Comparison of ENCODE assay signal across 1 cellular context in the genomic region with DNA sequence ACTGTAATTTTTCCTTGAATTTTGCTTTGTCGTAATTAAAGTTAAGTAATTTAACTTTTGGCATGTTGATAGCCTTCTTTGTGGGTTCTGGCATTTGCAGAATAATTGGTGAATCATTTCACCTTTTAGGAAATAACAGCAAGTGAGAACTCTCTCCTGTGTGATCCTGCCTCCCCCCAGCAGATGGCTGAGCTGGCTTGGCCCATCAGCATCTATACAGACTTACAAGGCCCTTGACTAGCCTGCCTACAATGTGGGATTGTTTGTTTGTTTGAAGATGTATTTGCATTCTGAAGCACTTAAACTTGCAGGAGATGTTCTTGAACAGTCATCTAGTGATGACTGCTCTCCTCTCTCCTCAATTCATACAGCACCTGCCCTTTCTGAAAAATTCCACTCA.
TF ChIP-seq lines count a peak whose summit lies in the region.

No MANE protein-coding gene starts in this region.

TF ChIP-seq in GM12878, 131 proteins besides CTCF, POLR2A, EP300 and RAD21:
- TF ChIP-seq ESRRA (IDR thresholded peaks at IDR 0.05; ENCODE audit: low read length), result no peak
- TF ChIP-seq KDM1A (IDR thresholded peaks at IDR 0.05; ENCODE audit: borderline replicate concordance), result no peak
- TF ChIP-seq MEF2B (IDR thresholded peaks at IDR 0.05; ENCODE audit: partially characterized antibody, poor library complexity, severe bottlenecking), result no peak
- TF ChIP-seq SP1 (IDR thresholded peaks at IDR 0.05; ENCODE audit: low read depth, low read length), result no peak
- TF ChIP-seq, protein P1, sequence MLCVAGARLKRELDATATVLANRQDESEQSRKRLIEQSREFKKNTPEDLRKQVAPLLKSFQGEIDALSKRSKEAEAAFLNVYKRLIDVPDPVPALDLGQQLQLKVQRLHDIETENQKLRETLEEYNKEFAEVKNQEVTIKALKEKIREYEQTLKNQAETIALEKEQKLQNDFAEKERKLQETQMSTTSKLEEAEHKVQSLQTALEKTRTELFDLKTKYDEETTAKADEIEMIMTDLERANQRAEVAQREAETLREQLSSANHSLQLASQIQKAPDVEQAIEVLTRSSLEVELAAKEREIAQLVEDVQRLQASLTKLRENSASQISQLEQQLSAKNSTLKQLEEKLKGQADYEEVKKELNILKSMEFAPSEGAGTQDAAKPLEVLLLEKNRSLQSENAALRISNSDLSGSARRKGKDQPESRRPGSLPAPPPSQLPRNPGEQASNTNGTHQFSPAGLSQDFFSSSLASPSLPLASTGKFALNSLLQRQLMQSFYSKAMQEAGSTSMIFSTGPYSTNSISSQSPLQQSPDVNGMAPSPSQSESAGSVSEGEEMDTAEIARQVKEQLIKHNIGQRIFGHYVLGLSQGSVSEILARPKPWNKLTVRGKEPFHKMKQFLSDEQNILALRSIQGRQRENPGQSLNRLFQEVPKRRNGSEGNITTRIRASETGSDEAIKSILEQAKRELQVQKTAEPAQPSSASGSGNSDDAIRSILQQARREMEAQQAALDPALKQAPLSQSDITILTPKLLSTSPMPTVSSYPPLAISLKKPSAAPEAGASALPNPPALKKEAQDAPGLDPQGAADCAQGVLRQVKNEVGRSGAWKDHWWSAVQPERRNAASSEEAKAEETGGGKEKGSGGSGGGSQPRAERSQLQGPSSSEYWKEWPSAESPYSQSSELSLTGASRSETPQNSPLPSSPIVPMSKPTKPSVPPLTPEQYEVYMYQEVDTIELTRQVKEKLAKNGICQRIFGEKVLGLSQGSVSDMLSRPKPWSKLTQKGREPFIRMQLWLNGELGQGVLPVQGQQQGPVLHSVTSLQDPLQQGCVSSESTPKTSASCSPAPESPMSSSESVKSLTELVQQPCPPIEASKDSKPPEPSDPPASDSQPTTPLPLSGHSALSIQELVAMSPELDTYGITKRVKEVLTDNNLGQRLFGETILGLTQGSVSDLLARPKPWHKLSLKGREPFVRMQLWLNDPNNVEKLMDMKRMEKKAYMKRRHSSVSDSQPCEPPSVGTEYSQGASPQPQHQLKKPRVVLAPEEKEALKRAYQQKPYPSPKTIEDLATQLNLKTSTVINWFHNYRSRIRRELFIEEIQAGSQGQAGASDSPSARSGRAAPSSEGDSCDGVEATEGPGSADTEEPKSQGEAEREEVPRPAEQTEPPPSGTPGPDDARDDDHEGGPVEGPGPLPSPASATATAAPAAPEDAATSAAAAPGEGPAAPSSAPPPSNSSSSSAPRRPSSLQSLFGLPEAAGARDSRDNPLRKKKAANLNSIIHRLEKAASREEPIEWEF (IDR thresholded peaks at IDR 0.05; ENCODE audit: insufficient replicate concordance, low read depth, low read length), result no peak
- no peak for TF ChIP-seq KAT2A (conservative IDR thresholded peaks at IDR 0.05; ENCODE audit: control insufficient read depth, low read depth, low read length)
- no peak for TF ChIP-seq FOS (IDR thresholded peaks at IDR 0.05; ENCODE audit: borderline replicate concordance, extremely low read depth, insufficient read length)
- no peak for TF ChIP-seq PAX5 (IDR thresholded peaks at IDR 0.05; ENCODE audit: borderline replicate concordance, low read depth, low read length)
- TF ChIP-seq, protein P2, sequence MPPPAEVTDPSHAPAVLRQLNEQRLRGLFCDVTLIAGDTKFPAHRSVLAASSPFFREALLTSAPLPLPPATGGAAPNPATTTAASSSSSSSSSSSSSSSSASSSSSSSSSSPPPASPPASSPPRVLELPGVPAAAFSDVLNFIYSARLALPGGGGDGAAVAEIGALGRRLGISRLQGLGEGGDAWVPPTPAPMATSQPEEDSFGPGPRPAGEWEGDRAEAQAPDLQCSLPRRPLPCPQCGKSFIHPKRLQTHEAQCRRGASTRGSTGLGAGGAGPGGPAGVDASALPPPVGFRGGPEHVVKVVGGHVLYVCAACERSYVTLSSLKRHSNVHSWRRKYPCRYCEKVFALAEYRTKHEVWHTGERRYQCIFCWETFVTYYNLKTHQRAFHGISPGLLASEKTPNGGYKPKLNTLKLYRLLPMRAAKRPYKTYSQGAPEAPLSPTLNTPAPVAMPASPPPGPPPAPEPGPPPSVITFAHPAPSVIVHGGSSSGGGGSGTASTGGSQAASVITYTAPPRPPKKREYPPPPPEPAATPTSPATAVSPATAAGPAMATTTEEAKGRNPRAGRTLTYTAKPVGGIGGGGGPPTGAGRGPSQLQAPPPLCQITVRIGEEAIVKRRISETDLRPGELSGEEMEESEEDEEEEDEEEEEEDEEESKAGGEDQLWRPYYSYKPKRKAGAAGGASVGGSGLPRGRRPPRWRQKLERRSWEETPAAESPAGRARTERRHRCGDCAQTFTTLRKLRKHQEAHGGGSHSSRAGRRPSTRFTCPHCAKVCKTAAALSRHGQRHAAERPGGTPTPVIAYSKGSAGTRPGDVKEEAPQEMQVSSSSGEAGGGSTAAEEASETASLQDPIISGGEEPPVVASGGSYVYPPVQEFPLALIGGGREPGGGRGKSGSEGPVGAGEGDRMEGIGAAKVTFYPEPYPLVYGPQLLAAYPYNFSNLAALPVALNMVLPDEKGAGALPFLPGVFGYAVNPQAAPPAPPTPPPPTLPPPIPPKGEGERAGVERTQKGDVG (CRISPR knock-in tag; IDR thresholded peaks at IDR 0.05), result no peak
- no peak for TF ChIP-seq SUZ12 (IDR thresholded peaks at IDR 0.05; ENCODE audit: unreplicated experiment)
- TF ChIP-seq BACH1 (IDR thresholded peaks at IDR 0.05; ENCODE audit: borderline replicate concordance), result no peak
- TF ChIP-seq CBX5 (IDR thresholded peaks at IDR 0.05; ENCODE audit: low read depth), result no peak
